ENCODE assay signal across 8 cellular contexts in genomic region chr7:127390817-127391590, GRCh38. TPM values are rescaled to one million over a fixed set of nuclear protein-coding genes. Genes with fewer than 3 reads are reported as not detected.
A peak's percentile ranks its signal among the peaks of the same experiment; 100 is the strongest.
DNase-seq lines count a peak whose midpoint lies in the region; ATAC-seq and TF ChIP-seq lines count a peak whose summit lies in the region.

No MANE protein-coding gene starts in this region.

- no peak overlapping the region for H3K14ac ChIP-seq in H9 (ENCODE audit: insufficient read depth, low read length)

- H3K4me1 Mint-ChIP-seq in H9 (peaks cover 4 to 16% of the 10 kb centered on the region in 2 experiments; a peak in 3 of 4 replicates), T-cell (peaks cover 64 to 65% (median 64%) of the 10 kb centered on the region in 3 donors)

- peaks cover 5% of the 10 kb centered on the region; the same call in 1 of the 2 replicates for H3K27me3 ChIP-seq in H9 (ENCODE audit: insufficient read depth, low read length)
- no peaks in the 10 kb centered on the region for H3K27me3 ChIP-seq in gastroesophageal sphincter
- H3K27me3 ChIP-seq in skeletal muscle satellite cell (ENCODE audit: control insufficient read depth, insufficient read depth, low read length): no peaks in the 10 kb centered on the region

- peak overlapping the region; percentile 82 to 99 for H3K4me3 ChIP-seq in gastroesophageal sphincter
- peak overlapping the region; percentile 99 for H3K4me3 ChIP-seq in skeletal muscle satellite cell (ENCODE audit: low read length)

- H3K4me1 ChIP-seq in H9 (ENCODE audit: insufficient read depth, low read length): no peaks in the 10 kb centered on the region
- peaks cover 0 to 65% (median 10%) of the 10 kb centered on the region in 3 donors for H3K4me1 ChIP-seq in gastroesophageal sphincter
- peaks cover 19% of the 10 kb centered on the region for H3K4me1 ChIP-seq in skeletal muscle satellite cell (ENCODE audit: control insufficient read depth, insufficient read depth, low read length)

- H3K9me3 Mint-ChIP-seq in H9 (no peaks in the 10 kb centered on the region; a peak in 2 of 5 replicates), T-cell (no peaks in the 10 kb centered on the region)

- H3K4ac ChIP-seq in H9 (ENCODE audit: low read depth, low read length): no peak overlapping the region

- H3K18ac ChIP-seq in H9 (ENCODE audit: insufficient read length, low read depth, low read length): no peak overlapping the region

- TF ChIP-seq CTCF in H9 (conservative IDR thresholded peaks at IDR 0.05) (no peak), gastroesophageal sphincter (IDR thresholded peaks at IDR 0.05) (no peak)

- TF ChIP-seq POLR2A in gastroesophageal sphincter (IDR thresholded peaks at IDR 0.05): no peak

- no peak for DNase-seq in H9
- no peak for DNase-seq in T-cell
- DNase-seq in SKM-1 (lab: John Stamatoyannopoulos, UW; ENCODE audit: unreplicated experiment): no peak
- no peak for DNase-seq in NCI-H2227 treated with DMSO at 0.1 percent for 48 hours (lab: John Stamatoyannopoulos, UW)
- no peak for DNase-seq in KBM-7

- H3K27me3 Mint-ChIP-seq in H9 (ENCODE audit: low read depth) (peaks cover 40% of the 10 kb centered on the region), T-cell (no peaks in the 10 kb centered on the region)

- POLR2A ChIA-PET in T-cell (lab: Charles Lee): interaction anchor here (0.7 to 1.4 kb wide), 2 partner anchors 12 to 31 kb away, joined by 3 to 4 read pairs; no protein-coding TSS in a partner anchor

- H3K36me3 Mint-ChIP-seq in H9 (ENCODE audit: insufficient read depth in 1 of 3, low read depth in 3 of 3) (peaks cover 0 to 19% (median 0%) of the 10 kb centered on the region in 3 experiments; a peak in 3 of 7 replicates), T-cell (peaks cover 31% of the 10 kb centered on the region)

- H2BK12ac ChIP-seq in H9 (ENCODE audit: insufficient read length, low read depth, low read length): no peak overlapping the region

- H3K56ac ChIP-seq in H9 (ENCODE audit: insufficient read length, low read depth, low read length): no peak overlapping the region

- H2AFZ ChIP-seq in H9 (ENCODE audit: low read length): no peak overlapping the region

- H3K79me1 ChIP-seq in H9 (ENCODE audit: insufficient read depth, low read depth, low read length, poor library complexity, severe bottlenecking): no peaks in the 10 kb centered on the region

- H3K27ac Mint-ChIP-seq in H9 (no peak overlapping the region), T-cell (peak overlapping the region; percentile 96 to 98)

- TF ChIP-seq EP300 in gastroesophageal sphincter (IDR thresholded peaks at IDR 0.05): no peak

- in situ Hi-C loops in KBM-7 (cut with MboI; ENCODE audit: low pct_unique_long_range_greater_than_20kb, low sequenced_read_pairs): no loop called here

- peaks cover 11% of the 10 kb centered on the region for H3K23me2 ChIP-seq in H9 (ENCODE audit: insufficient read length, low read depth, low read length, poor library complexity, severe bottlenecking)

- peaks cover 0 to 27% of the 10 kb centered on the region in 2 donors for H3K36me3 ChIP-seq in gastroesophageal sphincter
- peaks cover 38% of the 10 kb centered on the region for H3K36me3 ChIP-seq in skeletal muscle satellite cell (ENCODE audit: insufficient read depth, low read length)

- H3K4me3 Mint-ChIP-seq in H9 (peak overlapping the region; percentile 89 to 90), T-cell (peak overlapping the region; percentile 95 to 99 (median 97))

- no peak overlapping the region for H2BK120ac ChIP-seq in H9 (ENCODE audit: low read depth, low read length, poor library complexity, severe bottlenecking)

- no peak overlapping the region for H4K8ac ChIP-seq in H9 (replicated peaks; ENCODE audit: insufficient read length, low read depth, low read length)

- H2BK15ac ChIP-seq in H9 (ENCODE audit: low read depth, low read length): no peak overlapping the region

- H3T11ph ChIP-seq in H9 (ENCODE audit: low read length): no peak overlapping the region

- H3K9me3 ChIP-seq in H9 (ENCODE audit: control insufficient read depth, low read depth, low read length): no peaks in the 10 kb centered on the region
- no peaks in the 10 kb centered on the region for H3K9me3 ChIP-seq in gastroesophageal sphincter
- no peaks in the 10 kb centered on the region for H3K9me3 ChIP-seq in skeletal muscle satellite cell (replicated peaks; ENCODE audit: low read length)

- no peak overlapping the region for H2AK5ac ChIP-seq in H9 (ENCODE audit: insufficient read length, low read length)

- H3K4me2 ChIP-seq in H9 (ENCODE audit: insufficient read depth, insufficient read length, low read length) (peak overlapping the region; percentile 87), skeletal muscle satellite cell (ENCODE audit: low read length) (peak overlapping the region; percentile 100)

- H3K23ac ChIP-seq in H9 (ENCODE audit: insufficient read length, low read depth, low read length): no peak overlapping the region

- CTCF ChIA-PET in T-cell (lab: Charles Lee): interaction anchor here in 1 of 2 donors (1.6 to 2.2 kb wide), 3 partner anchors 13 to 43 kb away, joined by 4 to 8 read pairs (median 7); no protein-coding TSS in a partner anchor

- H4K91ac ChIP-seq in H9 (ENCODE audit: insufficient read length, low read depth, low read length): no peak overlapping the region

- no CpG with 5 or more reads among the region's 9 CpGs for WGBS in H9 (ENCODE audit: extremely low coverage, insufficient read length, low lambda C conversion rate)
- WGBS in gastroesophageal sphincter (ENCODE audit: low coverage in 1 of 2), 2 donors: 51 to 86% methylated on average over 5 to 9 of the region's 9 CpGs

- no peak overlapping the region for H2BK5ac ChIP-seq in H9 (ENCODE audit: insufficient read length, low read length)

- H3K79me2 ChIP-seq in H9 (ENCODE audit: insufficient read depth, low read length): no peaks in the 10 kb centered on the region; the same call in 1 of the 2 replicates

- H4K5ac ChIP-seq in H9 (ENCODE audit: insufficient read length, low read depth, low read length): no peak overlapping the region

- no peak for ATAC-seq in T-cell (replicated peaks in 1 of 4)
- ATAC-seq in gastroesophageal sphincter: no peak
- ATAC-seq in GM18502 (IDR thresholded peaks at IDR 0.05; ENCODE audit: poor library complexity, unreplicated experiment): no peak

- H4K20me1 ChIP-seq in H9 (ENCODE audit: control insufficient read depth, insufficient read depth, insufficient read length): no peaks in the 10 kb centered on the region

- H3K9ac ChIP-seq in H9 (ENCODE audit: extremely low read depth, insufficient read length, low read length) (peak overlapping the region; percentile 64), skeletal muscle satellite cell (ENCODE audit: low read depth, low read length) (peak overlapping the region; percentile 99)

- H2BK20ac ChIP-seq in H9 (ENCODE audit: low read depth, low read length, poor library complexity, severe bottlenecking): no peak overlapping the region

- no peak overlapping the region for H3K27ac ChIP-seq in H9 (ENCODE audit: insufficient read length, low read depth, low read length)
- H3K27ac ChIP-seq in gastroesophageal sphincter: peak overlapping the region in 3 of 4 donors; percentile 92 to 98 (median 97)

RNA-seq across cellular contexts. Expression of gene ZNF800, which starts 1.5 kb away (rescaled TPM):
- total RNA-seq in H9 (2021): 9.7 and 11.0 TPM in 2 replicates
- 10 to 100 TPM; 59.6 to 75.0 (median 64.3) TPM for total RNA-seq in T-cell
- total RNA-seq in gastroesophageal sphincter: 10 to 100 TPM; 33.8 to 37.3 (median 35.1) TPM
- total RNA-seq in skeletal muscle satellite cell (2012; rRNA removed): 21.4 and 22.8 TPM in 2 replicates

Comparison
In these comparisons a context has a peak if more than half of its experiments do, and no peak if none do; other contexts are left out.
1. H3K27ac Mint-ChIP-seq: peak in T-cell (2 of 2); none in H9 (0 of 3).